In genomic region chr1:109091196-109092193, GRCh38 we compare ENCODE assay signal across 6 cellular contexts. TPM values are rescaled to one million over a fixed set of nuclear protein-coding genes. Genes with fewer than 3 reads are reported as not detected.
A peak's percentile ranks its signal among the peaks of the same experiment; 100 is the strongest.
DNase-seq lines count a peak whose midpoint lies in the region; ATAC-seq, FAIRE-seq and TF ChIP-seq lines count a peak whose summit lies in the region.

No MANE protein-coding gene starts in this region.

- peak overlapping the region; percentile 83 for H3K4me3 ChIP-seq in left ventricle myocardium inferior
- peak overlapping the region; percentile 58 to 94 for H3K4me3 ChIP-seq in foreskin fibroblast (ENCODE audit: low read depth in 1 of 2, low read length in 2 of 2)
- H3K4me3 ChIP-seq in testis, result peak overlapping the region; percentile 82 to 84

- WGBS in testis, 2 donors, result 2 to 3% methylated on average over 13 of the region's 13 CpGs

- H3K27ac ChIP-seq in left ventricle myocardium inferior (replicated peaks), result peak overlapping the region; percentile 98
- peak overlapping the region; percentile 96 to 98 for H3K27ac ChIP-seq in testis

- H3K4me1 ChIP-seq in left ventricle myocardium inferior, result peaks cover 70% of the 10 kb centered on the region
- peaks cover 14% of the 10 kb centered on the region for H3K4me1 ChIP-seq in testis

- no peak for TF ChIP-seq POLR2A in testis (IDR thresholded peaks at IDR 0.05)

- TF ChIP-seq CTCF in left ventricle myocardium inferior (IDR thresholded peaks at IDR 0.05; ENCODE audit: borderline replicate concordance) (no peak), foreskin fibroblast (IDR thresholded peaks at IDR 0.05; ENCODE audit: low read depth, low read length) (no peak), testis (IDR thresholded peaks at IDR 0.05) (no peak)

- H3K36me3 ChIP-seq in left ventricle myocardium inferior (peaks cover 21% of the 10 kb centered on the region), testis (ENCODE audit: low read depth, missing control alignments) (no peaks in the 10 kb centered on the region)

- H3K9me3 ChIP-seq in left ventricle myocardium inferior (replicated peaks) (no peaks in the 10 kb centered on the region), testis (no peaks in the 10 kb centered on the region)

- intact Hi-C loops in left ventricle myocardium inferior (cut with micrococcal nuclease) (no loop called here), Right ventricle myocardium superior (cut with DNase I) (no loop called here), testis (cut with DNase I; ENCODE audit: low total_unique reads) (no loop called here)

- H3K27me3 ChIP-seq in left ventricle myocardium inferior (ENCODE audit: low read depth), result no peaks in the 10 kb centered on the region
- no peaks in the 10 kb centered on the region for H3K27me3 ChIP-seq in testis

- no peak for ATAC-seq in Right ventricle myocardium superior (ENCODE audit: poor library complexity)

- no peak for DNase-seq in left ventricle myocardium inferior
- no peak for DNase-seq in Right ventricle myocardium superior
- DNase-seq in RCC 7860 (ENCODE audit: low spot score), result peak; percentile 49
- DNase-seq in foreskin fibroblast, result peak; percentile 53 to 76
- no peak for DNase-seq in testis
- no peak for DNase-seq in NK-92 (lab: John Stamatoyannopoulos, UW; ENCODE audit: unreplicated experiment)

- no peak for FAIRE-seq in RCC 7860 (lab: Jason Lieb, UNC)

RNA-seq across cellular contexts. Expression of gene TMEM167B, which starts 0.9 kb away (rescaled TPM):
- total RNA-seq in left ventricle myocardium inferior, result 30.3 TPM
- total RNA-seq in Right ventricle myocardium superior, result 31.1 TPM
- 10 to 100 TPM; 34.6 to 37.3 TPM for total RNA-seq in testis
- 47.0 TPM for polyA plus RNA-seq in testis (ENCODE audit: insufficient read depth, low read depth, low replicate concordance)

RNA-seq across cellular contexts. Expression of gene TAF13, which starts 15.7 kb away (rescaled TPM):
- 71.6 TPM for total RNA-seq in left ventricle myocardium inferior
- total RNA-seq in Right ventricle myocardium superior, result 56.9 TPM
- 10 to 100 TPM; 27.9 to 42.0 TPM for total RNA-seq in testis
- 38.5 TPM for polyA plus RNA-seq in testis (ENCODE audit: insufficient read depth, low read depth, low replicate concordance)

RNA-seq across cellular contexts. Expression of gene ELAPOR1, which starts 22.4 kb away (rescaled TPM):
- 0.19 TPM for total RNA-seq in left ventricle myocardium inferior
- 0.19 TPM for total RNA-seq in Right ventricle myocardium superior
- 10 to 100 TPM; 31.2 to 47.8 TPM for total RNA-seq in testis
- polyA plus RNA-seq in testis (ENCODE audit: insufficient read depth, low read depth, low replicate concordance), result 82.3 TPM

RNA-seq across cellular contexts. Expression of gene WDR47, which starts 49.6 kb away (rescaled TPM):
- 20.0 TPM for total RNA-seq in left ventricle myocardium inferior
- total RNA-seq in Right ventricle myocardium superior, result 15.1 TPM
- total RNA-seq in testis, result 10 to 100 TPM; 34.7 to 40.4 TPM
- 40.5 TPM for polyA plus RNA-seq in testis (ENCODE audit: insufficient read depth, low read depth, low replicate concordance)

Comparison
In these comparisons a context has a peak if more than half of its experiments do, and no peak if none do; other contexts are left out.
1. DNase-seq: peak in RCC 7860 (single experiment) and foreskin fibroblast (2 of 2); none in left ventricle myocardium inferior (single experiment), Right ventricle myocardium superior (single experiment), testis (single experiment) and NK-92 (single experiment).
2. RNA of gene ELAPOR1, which starts 22.4 kb away (total RNA-seq): 31.2 to 47.8 TPM in testis; 0.19 TPM in left ventricle myocardium inferior (single experiment) and 0.19 TPM in Right ventricle myocardium superior (single experiment); every median in the first group is over 10 times any median in the second.
3. Peak in every context shown above with its lines, with median percentiles within 50 percentile points of each other: H3K4me3 ChIP-seq.